8 cellular contexts compared by ENCODE assay signal in genomic region chr14:89616425-89617141, GRCh38.
DNase-seq lines count a peak whose midpoint lies in the region; ATAC-seq, FAIRE-seq and TF ChIP-seq lines count a peak whose summit lies in the region.

No MANE protein-coding gene starts in this region.

- peaks cover 59% of the 10 kb centered on the region for H3K4me1 Mint-ChIP-seq in T-helper 17 cell

- no peak for TF ChIP-seq CTCF in AG10803 (conservative IDR thresholded peaks at IDR 0.05; ENCODE audit: low read length)
- TF ChIP-seq CTCF in fibroblast of villous mesenchyme (IDR thresholded peaks at IDR 0.05; ENCODE audit: insufficient read depth, low read depth, low read length) = no peak
- no peak for TF ChIP-seq CTCF in smooth muscle cell (IDR thresholded peaks at IDR 0.05; ENCODE audit: borderline replicate concordance, insufficient read depth, poor library complexity, severe bottlenecking)

- peaks cover 7% of the 10 kb centered on the region for H4K20me1 ChIP-seq in smooth muscle cell (ENCODE audit: low read depth)

- H3K27me3 ChIP-seq in smooth muscle cell (ENCODE audit: low read depth) = peaks cover 3% of the 10 kb centered on the region

- peak overlapping the region; percentile 92 for H3K4me2 ChIP-seq in smooth muscle cell

- peaks cover 31% of the 10 kb centered on the region for H3K79me2 ChIP-seq in smooth muscle cell (ENCODE audit: low read depth)

- H3K9me3 ChIP-seq in T-helper 17 cell (ENCODE audit: control insufficient read depth, low read length, poor library complexity, severe bottlenecking) = no peaks in the 10 kb centered on the region
- no peaks in the 10 kb centered on the region for H3K9me3 ChIP-seq in smooth muscle cell (replicated peaks; ENCODE audit: low read depth)

- peaks cover 43% of the 10 kb centered on the region for H3K4me1 ChIP-seq in smooth muscle cell (ENCODE audit: low read depth)

- peak overlapping the region; percentile 93 for H3K4me3 Mint-ChIP-seq in T-helper 17 cell

- 22% methylated on average over 6 of the region's 6 CpGs for WGBS in smooth muscle cell (ENCODE audit: low lambda C conversion rate)

- H2AFZ ChIP-seq in smooth muscle cell (ENCODE audit: low read depth) = no peak overlapping the region

- H3K9ac ChIP-seq in smooth muscle cell (ENCODE audit: low read depth) = no peak overlapping the region

- no peaks in the 10 kb centered on the region for H3K36me3 ChIP-seq in smooth muscle cell (ENCODE audit: low read depth)

- no peak overlapping the region for H3K4me3 ChIP-seq in AG10803 (ENCODE audit: low read length)
- no peak overlapping the region for H3K4me3 ChIP-seq in fibroblast of villous mesenchyme (ENCODE audit: low read depth, low read length)
- peak overlapping the region; percentile 80 for H3K4me3 ChIP-seq in smooth muscle cell

- H3K36me3 Mint-ChIP-seq in T-helper 17 cell (ENCODE audit: low read depth) = no peaks in the 10 kb centered on the region

- peak; percentile 80 for FAIRE-seq in GM18507 (lab: Jason Lieb, UNC)

- ATAC-seq in HG02938 (IDR thresholded peaks at IDR 0.05; ENCODE audit: unreplicated experiment) (peak; percentile 46), T-helper 17 cell (peak; percentile 68)

- H3K27ac ChIP-seq in smooth muscle cell (ENCODE audit: low read depth) = no peak overlapping the region

- no peaks in the 10 kb centered on the region for H3F3A ChIP-seq in smooth muscle cell (ENCODE audit: low read depth)

- H3K27me3 Mint-ChIP-seq in T-helper 17 cell = no peaks in the 10 kb centered on the region

- H3K27ac Mint-ChIP-seq in T-helper 17 cell = peak overlapping the region; percentile 97

- peak; percentile 53 for DNase-seq in AG10803 (ENCODE audit: low read depth)
- no peak for DNase-seq in GM18507 (ENCODE audit: extremely low spot score, insufficient read length, low read depth)
- peak in 2 of 3 donors; percentile 20 to 43 for DNase-seq in T-helper 17 cell
- peak; percentile 67 for DNase-seq in fibroblast of villous mesenchyme (ENCODE audit: low read depth)
- DNase-seq in smooth muscle cell (lab: John Stamatoyannopoulos, UW; ENCODE audit: unreplicated experiment) = no peak
- DNase-seq in HK-2 (ENCODE audit: unreplicated experiment) = no peak
- DNase-seq in HUDEP-2 (lab: John Stamatoyannopoulos, UW; ENCODE audit: unreplicated experiment in 76 of 76) = no peak

Comparison
In these comparisons a context has a peak if more than half of its experiments do, and no peak if none do; other contexts are left out.
1. DNase-seq: peak in AG10803 (single experiment), T-helper 17 cell (2 of 3) and fibroblast of villous mesenchyme (single experiment); none in GM18507 (single experiment), smooth muscle cell (single experiment), HK-2 (single experiment) and HUDEP-2 (0 of 76).